ENCODE assay signal across 10 cellular contexts in genomic region chr4:68904786-68905185, GRCh38. TPM values are rescaled to one million over a fixed set of nuclear protein-coding genes. Genes with fewer than 3 reads are reported as not detected.
DNase-seq lines count a peak whose midpoint lies in the region; ATAC-seq, FAIRE-seq and TF ChIP-seq lines count a peak whose summit lies in the region.
"Had no signal": no experiment of that assay in that cellular context is flagged by ENCODE, and none has a peak within 500 bp of the region (broad histone marks: within the 10 kb centered on the region; RNA-seq: fewer than 3 reads in every experiment).

No MANE protein-coding gene starts in this region.

- H3K36me3 ChIP-seq in brain microvascular endothelial cell (replicated peaks) = no peaks in the 10 kb centered on the region
- H3K36me3 ChIP-seq in pancreas = no peaks in the 10 kb centered on the region
- H3K36me3 ChIP-seq: HAP-1 had no signal

- H3K4me1 ChIP-seq in pancreas = peaks cover 11 to 25% (median 16%) of the 10 kb centered on the region in 3 donors
- H3K4me1 ChIP-seq: HAP-1 had no signal

- H3K4me3 ChIP-seq in brain microvascular endothelial cell (ENCODE audit: low read depth, low read length) = no peak overlapping the region
- peak overlapping the region in 3 of 4 donors; percentile 9 to 36 (median 36) for H3K4me3 ChIP-seq in pancreas
- H3K4me3 ChIP-seq: HAP-1 had no signal

- H3K27me3 ChIP-seq in brain microvascular endothelial cell (replicated peaks) = no peaks in the 10 kb centered on the region
- H3K27me3 ChIP-seq in pancreas = no peaks in the 10 kb centered on the region

- H3K27ac ChIP-seq in brain microvascular endothelial cell (no peak overlapping the region), pancreas (peak overlapping the region; percentile 56 to 94 (median 85))

- H3K4me3 Mint-ChIP-seq in activated naive CD4-positive, alpha-beta T cell treated with anti-CD3 and anti-CD28 coated beads for 36 hours = no peak overlapping the region

- in situ Hi-C loops in brain microvascular endothelial cell (cut with HindIII; ENCODE audit: low pct_ligation_motif_present, low sequenced_read_pairs) = no loop called here

- FAIRE-seq in pancreas (lab: Jason Lieb, UNC) = no peak

- DNase-seq in brain microvascular endothelial cell (no peak), pancreas (peak in 4 of 6 donors; percentile 41 to 56 (median 44)), KG1 (lab: John Stamatoyannopoulos, UW) (no peak), activated T-cell treated with anti-CD3 and anti-CD28 coated beads for 4 hours (no peak)
- no peak for DNase-seq in activated naive CD4-positive, alpha-beta T cell treated with anti-CD3 and anti-CD28 coated beads for 36 hours
- DNase-seq in stimulated activated CD8-positive, alpha-beta memory T cell treated with anti-CD3 and anti-CD28 coated beads, Interleukin-4, amount 100 ng/mL, for 48 hours = no peak

- WGBS in pancreas, 2 donors = 7 to 9% methylated on average over 6 of the region's 6 CpGs

- H3K36me3 Mint-ChIP-seq in activated naive CD4-positive, alpha-beta T cell treated with anti-CD3 and anti-CD28 coated beads for 36 hours (ENCODE audit: low read depth) = no peaks in the 10 kb centered on the region

- ATAC-seq in GM18867 (IDR thresholded peaks at IDR 0.05; ENCODE audit: unreplicated experiment) = peak; percentile 75
- ATAC-seq in HG03432 (IDR thresholded peaks at IDR 0.05; ENCODE audit: unreplicated experiment) = peak; percentile 70
- ATAC-seq in pancreas = peak; percentile 54 to 70 (median 63)

- H3K9me3 Mint-ChIP-seq in activated naive CD4-positive, alpha-beta T cell treated with anti-CD3 and anti-CD28 coated beads for 36 hours = no peaks in the 10 kb centered on the region

- H3K27me3 Mint-ChIP-seq in activated naive CD4-positive, alpha-beta T cell treated with anti-CD3 and anti-CD28 coated beads for 36 hours (ENCODE audit: low read depth) = no peaks in the 10 kb centered on the region

- intact Hi-C loops in pancreas (cut with DNase I) = no loop called here
- intact Hi-C loops in activated naive CD4-positive, alpha-beta T cell treated with anti-CD3 and anti-CD28 coated beads for 36 hours (cut with micrococcal nuclease) = no loop called here

- CTCF ChIA-PET in activated naive CD4-positive, alpha-beta T cell treated with anti-CD3 and anti-CD28 coated beads for 36 hours (lab: Charles Lee) = interaction anchor here (0.6 kb wide), 1 partner anchor 574 kb away, joined by 3 read pairs; no protein-coding TSS in a partner anchor

- TF ChIP-seq CTCF in brain microvascular endothelial cell (IDR thresholded peaks at IDR 0.05; ENCODE audit: low read depth, low read length, missing control alignments) = peak; percentile 44
- TF ChIP-seq CTCF in pancreas (IDR thresholded peaks at IDR 0.05) = peak in 2 of 4 donors; percentile 11 to 19

- H3K27ac Mint-ChIP-seq in activated naive CD4-positive, alpha-beta T cell treated with anti-CD3 and anti-CD28 coated beads for 36 hours = no peak overlapping the region

- no peaks in the 10 kb centered on the region for H3K4me1 Mint-ChIP-seq in activated naive CD4-positive, alpha-beta T cell treated with anti-CD3 and anti-CD28 coated beads for 36 hours (ENCODE audit: low read depth)

- H3K9me3 ChIP-seq in pancreas = no peaks in the 10 kb centered on the region
- H3K9me3 ChIP-seq: HAP-1 had no signal

RNA-seq across cellular contexts. Expression of gene UGT2A3, which starts 46.8 kb away (rescaled TPM):
- total RNA-seq in pancreas = 10 to 100 TPM; 16.6 to 38.5 (median 26.9) TPM
- polyA plus RNA-seq in pancreas = 10 to 100 TPM in 1 of 2 donors, 1 to 10 TPM in 1; 6.5 to 27.1 TPM
- not detected for total RNA-seq in activated naive CD4-positive, alpha-beta T cell treated with anti-CD3 and anti-CD28 coated beads for 36 hours
- total RNA-seq: T-helper 2 cell treated with Interferon-gamma antibody and Interleukin-4, amounts not matched to agents 100 ng/mL and 5 ng/mL, for 36 hours had no signal

Comparison
In these comparisons a context has a peak if more than half of its experiments do, and no peak if none do; other contexts are left out.
1. DNase-seq: peak in pancreas (4 of 6); none in brain microvascular endothelial cell (single experiment), KG1 (single experiment), activated naive CD4-positive, alpha-beta T cell treated with anti-CD3 and anti-CD28 coated beads for 36 hours (single experiment), stimulated activated CD8-positive, alpha-beta memory T cell treated with anti-CD3 and anti-CD28 coated beads, Interleukin-4, amount 100 ng/mL, for 48 hours (single experiment) and activated T-cell treated with anti-CD3 and anti-CD28 coated beads for 4 hours (single experiment).
2. RNA of gene UGT2A3, which starts 46.8 kb away (total RNA-seq): 16.6 to 38.5 TPM in pancreas; not detected in activated naive CD4-positive, alpha-beta T cell treated with anti-CD3 and anti-CD28 coated beads for 36 hours; every median in the first group is over 10 times any median in the second.
3. Peak in every context shown above with its lines, with median percentiles within 50 percentile points of each other: ATAC-seq.